1 cellular context compared by ENCODE assay signal in genomic region chr18:12391487-12392136, GRCh38.
TF ChIP-seq lines count a peak whose summit lies in the region.

No MANE protein-coding gene starts in this region.

TF ChIP-seq in K562, 482 proteins besides CTCF, POLR2A, EP300 and RAD21 (continued from another document and continues in another):
- TF ChIP-seq ZNF518B (CRISPR knock-in tag; IDR thresholded peaks at IDR 0.05), result no peak
- no peak for TF ChIP-seq RBM14 (IDR thresholded peaks at IDR 0.05; ENCODE audit: borderline replicate concordance, insufficient read depth, low read depth, low read length)
- TF ChIP-seq TBP (optimal IDR thresholded peaks at IDR 0.05; ENCODE audit: low read depth, low read length), result no peak
- no peak for TF ChIP-seq CBX5 (IDR thresholded peaks at IDR 0.05; ENCODE audit: borderline replicate concordance, low read depth)
- no peak for TF ChIP-seq E2F1 (CRISPR knock-in tag; IDR thresholded peaks at IDR 0.05)
- peak; percentile 53; the same call in 1 of the 2 replicates for TF ChIP-seq RB1 (IDR thresholded peaks at IDR 0.05; ENCODE audit: low read depth)
- TF ChIP-seq CEBPG (CRISPR knock-in tag; IDR thresholded peaks at IDR 0.05), result no peak
- no peak for TF ChIP-seq CEBPG (tag; conservative IDR thresholded peaks at IDR 0.05 in 1 of 2, IDR thresholded peaks at IDR 0.05 in 1 of 2)
- no peak for TF ChIP-seq E2F6 (IDR thresholded peaks at IDR 0.05; ENCODE audit: borderline replicate concordance in 1 of 2, extremely low read depth in 1 of 2, insufficient read depth in 1 of 2, insufficient read length in 1 of 2, low read depth in 1 of 2, low read length in 1 of 2, poor library complexity in 1 of 2, severe bottlenecking in 1 of 2)
- no peak for TF ChIP-seq PRPF4 (IDR thresholded peaks at IDR 0.05; ENCODE audit: insufficient read depth, low read depth, low read length, poor library complexity, severe bottlenecking)
- TF ChIP-seq JUND (IDR thresholded peaks at IDR 0.05; ENCODE audit: borderline replicate concordance, low read depth, low read length), result 0 out of 2 replicates have a peak, but pooled peaks have one; percentile 30
- TF ChIP-seq JUND (tag; IDR thresholded peaks at IDR 0.05; ENCODE audit: borderline replicate concordance, low read depth, low read length), result no peak
- TF ChIP-seq ZFP36 (IDR thresholded peaks at IDR 0.05; ENCODE audit: low read depth, low read length, partially characterized antibody), result no peak
- no peak for TF ChIP-seq ZNF324 (CRISPR knock-in tag; IDR thresholded peaks at IDR 0.05)
- TF ChIP-seq SRSF3 (IDR thresholded peaks at IDR 0.05; ENCODE audit: insufficient read depth, low read length), result no peak
- TF ChIP-seq JUN (IDR thresholded peaks at IDR 0.05; ENCODE audit: borderline replicate concordance, low read depth, low read length), result no peak
- no peak; the same call in 1 of the 2 replicates for TF ChIP-seq JUN (CRISPR knock-in tag; IDR thresholded peaks at IDR 0.05; ENCODE audit: borderline replicate concordance)
- TF ChIP-seq ADNP (tag; IDR thresholded peaks at IDR 0.05), result 0 out of 2 replicates have a peak, but pooled peaks have one; percentile 61
- no peak for TF ChIP-seq CTBP1 (IDR thresholded peaks at IDR 0.05; ENCODE audit: borderline replicate concordance)
- TF ChIP-seq ZBTB17 (CRISPR knock-in tag; IDR thresholded peaks at IDR 0.05), result no peak
- no peak for TF ChIP-seq HOMEZ (CRISPR knock-in tag; IDR thresholded peaks at IDR 0.05)
- no peak for TF ChIP-seq FOXJ2 (tag; IDR thresholded peaks at IDR 0.05)
- TF ChIP-seq LCOR (CRISPR knock-in tag; IDR thresholded peaks at IDR 0.05), result no peak
- no peak for TF ChIP-seq ZNF511 (CRISPR knock-in tag; IDR thresholded peaks at IDR 0.05)
- TF ChIP-seq POLR2H (tag; IDR thresholded peaks at IDR 0.05; ENCODE audit: low read depth), result no peak
- TF ChIP-seq HDAC3 (IDR thresholded peaks at IDR 0.05; ENCODE audit: borderline replicate concordance, partially characterized antibody), result no peak
- TF ChIP-seq MYC (IDR thresholded peaks at IDR 0.05; ENCODE audit: low read depth, low read length), result no peak
- TF ChIP-seq MYC (CRISPR knock-in tag; IDR thresholded peaks at IDR 0.05; ENCODE audit: borderline replicate concordance, low read depth), result no peak
- no peak for TF ChIP-seq ZNF316 (IDR thresholded peaks at IDR 0.05)
- TF ChIP-seq BHLHE40 (IDR thresholded peaks at IDR 0.05; ENCODE audit: low read length), result no peak
- TF ChIP-seq CBFA2T3 (IDR thresholded peaks at IDR 0.05), result no peak
- no peak for TF ChIP-seq TAF1 (IDR thresholded peaks at IDR 0.05; ENCODE audit: control insufficient read depth, extremely low read depth, insufficient read depth, low read length, severe bottlenecking)
- no peak for TF ChIP-seq AFF1 (IDR thresholded peaks at IDR 0.05; ENCODE audit: low read depth in 1 of 2, partially characterized antibody in 2 of 2)
- no peak for TF ChIP-seq ZNF785 (CRISPR knock-in tag; IDR thresholded peaks at IDR 0.05)
- TF ChIP-seq ELF2 (CRISPR knock-in tag; IDR thresholded peaks at IDR 0.05), result no peak
- TF ChIP-seq POLR3A (IDR thresholded peaks at IDR 0.05; ENCODE audit: borderline replicate concordance, extremely low read depth, insufficient read depth, insufficient read length), result no peak
- no peak for TF ChIP-seq ETV6 (IDR thresholded peaks at IDR 0.05; ENCODE audit: borderline replicate concordance in 1 of 2, low read depth in 2 of 2, low read length in 1 of 2)
- no peak for TF ChIP-seq ETV6 (CRISPR knock-in tag; IDR thresholded peaks at IDR 0.05; ENCODE audit: borderline replicate concordance)
- TF ChIP-seq TRIM25 (IDR thresholded peaks at IDR 0.05; ENCODE audit: borderline replicate concordance), result no peak
- TF ChIP-seq CREBBP (IDR thresholded peaks at IDR 0.05; ENCODE audit: low read depth, low read length), result no peak
- no peak for TF ChIP-seq ZBTB9 (CRISPR knock-in tag; IDR thresholded peaks at IDR 0.05)
- TF ChIP-seq TAF9B (IDR thresholded peaks at IDR 0.05; ENCODE audit: partially characterized antibody), result no peak
- TF ChIP-seq SMC3 (conservative IDR thresholded peaks at IDR 0.05; ENCODE audit: insufficient read depth, low read depth, low read length), result peak; percentile 96
- TF ChIP-seq MAZ (CRISPR knock-in tag; conservative IDR thresholded peaks at IDR 0.05 in 1 of 2, IDR thresholded peaks at IDR 0.05 in 1 of 2), result 0 out of 4 replicates have a peak, but pooled peaks of 1 of the 2 experiments have one; percentile 18
- no peak for TF ChIP-seq GTF2A2 (tag; IDR thresholded peaks at IDR 0.05)
- TF ChIP-seq ZNF354B (CRISPR knock-in tag; IDR thresholded peaks at IDR 0.05), result no peak
- TF ChIP-seq STAG1 (CRISPR knock-in tag; IDR thresholded peaks at IDR 0.05; ENCODE audit: borderline replicate concordance), result peak; percentile 89
- no peak for TF ChIP-seq ZNF140 (CRISPR knock-in tag; IDR thresholded peaks at IDR 0.05)
- TF ChIP-seq ZNF239 (CRISPR knock-in tag; IDR thresholded peaks at IDR 0.05), result no peak
- no peak for TF ChIP-seq PATZ1 (CRISPR knock-in tag; IDR thresholded peaks at IDR 0.05; ENCODE audit: borderline replicate concordance)
- no peak for TF ChIP-seq BACH1 (tag; IDR thresholded peaks at IDR 0.05)
- TF ChIP-seq ZFX (CRISPR knock-in tag; IDR thresholded peaks at IDR 0.05), result no peak
- no peak for TF ChIP-seq NBN (IDR thresholded peaks at IDR 0.05; ENCODE audit: low read depth)
- TF ChIP-seq RBBP5 (IDR thresholded peaks at IDR 0.05; ENCODE audit: borderline replicate concordance, insufficient read depth, low read length, poor library complexity, severe bottlenecking), result no peak
